In genomic region chr2:177393824-177394614, GRCh38 we compare ENCODE assay signal across 11 cellular contexts. TPM values are rescaled to one million over a fixed set of nuclear protein-coding genes. Genes with fewer than 3 reads are reported as not detected.
A peak's percentile ranks its signal among the peaks of the same experiment; 100 is the strongest.
DNase-seq lines count a peak whose midpoint lies in the region; ATAC-seq and TF ChIP-seq lines count a peak whose summit lies in the region.
"Had no signal": no experiment of that assay in that cellular context is flagged by ENCODE, and none has a peak within 500 bp of the region (broad histone marks: within the 10 kb centered on the region; RNA-seq: fewer than 3 reads in every experiment).

No MANE protein-coding gene starts in this region.

- H3K4me3 Mint-ChIP-seq in WTC11 = peak overlapping the region; percentile 93
- peak overlapping the region; percentile 84 for H3K4me3 Mint-ChIP-seq in stimulated activated effector memory CD8-positive, alpha-beta T cell treated with anti-CD3 and anti-CD28 coated beads, Interleukin-12 subunit alpha, Interleukin-12 subunit beta, amount 100 ng/mL, for 72 hours

- H3K27ac ChIP-seq in SK-N-SH (ENCODE audit: low read depth in 2 of 2, low read length in 1 of 2) (peak overlapping the region in 1 of 2 experiments; percentile 67; a peak in 1 of 4 replicates), right cardiac atrium (ENCODE audit: low read length) (no peak overlapping the region)

- H4K20me1 ChIP-seq in SK-N-SH (ENCODE audit: insufficient read depth) = no peaks in the 10 kb centered on the region

- H3K9me3 ChIP-seq in SK-N-SH = no peaks in the 10 kb centered on the region
- no peaks in the 10 kb centered on the region for H3K9me3 ChIP-seq in right cardiac atrium (ENCODE audit: control insufficient read depth, low read length)
- H3K9me3 ChIP-seq: body of pancreas had no signal

- CTCF ChIA-PET in SK-N-SH (lab: Yijun Ruan, JAX) = interaction anchor here (0.8 to 3.2 kb wide), 5 partner anchors 10 to 229 kb away, joined by 3 to 8 read pairs (median 5); no protein-coding TSS in a partner anchor
- CTCF ChIA-PET in WTC11 (lab: Charles Lee) = interaction anchor here (2.2 kb wide), 1 partner anchor 13 kb away, joined by 9 read pairs; no protein-coding TSS in a partner anchor

- H3K9me3 Mint-ChIP-seq in WTC11 = no peaks in the 10 kb centered on the region
- H3K9me3 Mint-ChIP-seq in stimulated activated effector memory CD8-positive, alpha-beta T cell treated with anti-CD3 and anti-CD28 coated beads, Interleukin-12 subunit alpha, Interleukin-12 subunit beta, amount 100 ng/mL, for 72 hours = no peaks in the 10 kb centered on the region

- TF ChIP-seq EP300 in SK-N-SH (IDR thresholded peaks at IDR 0.05; ENCODE audit: borderline replicate concordance in 1 of 2, low read depth in 1 of 2, low read length in 1 of 2) = no peak

- H3K9ac ChIP-seq in SK-N-SH = peak overlapping the region; percentile 86; the same call in 1 of the 2 replicates

- H2AFZ ChIP-seq in SK-N-SH (ENCODE audit: low read depth) = no peak overlapping the region

- H3K4me2 ChIP-seq in SK-N-SH = peak overlapping the region; percentile 87

- peaks cover 77% of the 10 kb centered on the region for H3K79me2 ChIP-seq in SK-N-SH (ENCODE audit: insufficient read depth)

- H3K4me1 ChIP-seq in SK-N-SH (ENCODE audit: control insufficient read depth in 1 of 2, insufficient read depth in 2 of 2, low read depth in 1 of 2, low read length in 1 of 2) (peaks cover 19 to 22% of the 10 kb centered on the region in 2 experiments; a peak in 3 of 4 replicates), right cardiac atrium (ENCODE audit: control insufficient read depth, insufficient read depth, low read length) (peaks cover 2% of the 10 kb centered on the region)

- POLR2A ChIA-PET in SK-N-SH (lab: Yijun Ruan, JAX) = interaction anchor here (0.7 to 1.0 kb wide), 3 partner anchors 133 to 1262 kb away, joined by 4 to 6 read pairs (median 4); no protein-coding TSS in a partner anchor
- POLR2A ChIA-PET in WTC11 (lab: Charles Lee) = no interaction called here

- DNase-seq in SK-N-SH = no peak
- no peak for DNase-seq in WTC11 (ENCODE audit: low spot score)
- no peak for DNase-seq in right cardiac atrium
- no peak for DNase-seq in stimulated activated effector memory CD8-positive, alpha-beta T cell treated with anti-CD3 and anti-CD28 coated beads, Interleukin-12 subunit alpha, Interleukin-12 subunit beta, amount 100 ng/mL, for 72 hours (ENCODE audit: low spot score in 2 of 2)
- no peak for DNase-seq in NCI-H2227 (lab: John Stamatoyannopoulos, UW; ENCODE audit: unreplicated experiment)
- DNase-seq in NCI-H446 treated with DMSO at 0.1 percent for 48 hours (lab: John Stamatoyannopoulos, UW) = no peak
- DNase-seq: ACHN; body of pancreas; NK-92 treated with Interleukin-12 subunit alpha and Interleukin-12 subunit beta, amount 100 ng/mL, for 24 hours had no signal

- peaks cover 8% of the 10 kb centered on the region for H3K27me3 Mint-ChIP-seq in WTC11 (ENCODE audit: low read depth)

- TF ChIP-seq CTCF in SK-N-SH (IDR thresholded peaks at IDR 0.05) (no peak), WTC11 (IDR thresholded peaks at IDR 0.05) (no peak)

- 63% methylated on average over 8 of the region's 8 CpGs for WGBS in SK-N-SH (ENCODE audit: low lambda C conversion rate)
- 81% methylated on average over 8 of the region's 8 CpGs for WGBS in right cardiac atrium

- no peak for ATAC-seq in SK-N-SH treated with all-trans-retinoic acid at 6 μM for 48 hours
- ATAC-seq in WTC11 = no peak
- no peak for ATAC-seq in right cardiac atrium
- ATAC-seq in stimulated activated effector memory CD8-positive, alpha-beta T cell treated with anti-CD3 and anti-CD28 coated beads, Interleukin-12 subunit alpha, Interleukin-12 subunit beta, amount 100 ng/mL, for 72 hours = no peak
- no peak for ATAC-seq in GM21737 (IDR thresholded peaks at IDR 0.05; ENCODE audit: unreplicated experiment)
- ATAC-seq: body of pancreas had no signal

- H3K27ac Mint-ChIP-seq in WTC11 = no peak overlapping the region; the same call in 1 of the 2 replicates
- H3K27ac Mint-ChIP-seq in stimulated activated effector memory CD8-positive, alpha-beta T cell treated with anti-CD3 and anti-CD28 coated beads, Interleukin-12 subunit alpha, Interleukin-12 subunit beta, amount 100 ng/mL, for 72 hours = peak overlapping the region; percentile 91

- no peaks in the 10 kb centered on the region for H3K9me2 ChIP-seq in SK-N-SH

- H3K4me3 ChIP-seq in SK-N-SH (ENCODE audit: low read depth in 2 of 2, low read length in 1 of 2) (peak overlapping the region; percentile 81 to 87), right cardiac atrium (ENCODE audit: low read length) (peak overlapping the region; percentile 43)

- peaks cover 21% of the 10 kb centered on the region for H3F3A ChIP-seq in SK-N-SH (replicated peaks; ENCODE audit: insufficient read depth)

- peaks cover 37% of the 10 kb centered on the region for H3K4me1 Mint-ChIP-seq in WTC11
- H3K4me1 Mint-ChIP-seq in stimulated activated effector memory CD8-positive, alpha-beta T cell treated with anti-CD3 and anti-CD28 coated beads, Interleukin-12 subunit alpha, Interleukin-12 subunit beta, amount 100 ng/mL, for 72 hours = peaks cover 54% of the 10 kb centered on the region

- TF ChIP-seq RAD21 in SK-N-SH (IDR thresholded peaks at IDR 0.05; ENCODE audit: low read length) = no peak

- no peaks in the 10 kb centered on the region for H3K27me3 ChIP-seq in SK-N-SH (ENCODE audit: insufficient read depth)
- no peaks in the 10 kb centered on the region for H3K27me3 ChIP-seq in right cardiac atrium (ENCODE audit: control insufficient read depth, insufficient read depth)
- H3K27me3 ChIP-seq: body of pancreas had no signal

- H3K36me3 ChIP-seq in SK-N-SH (replicated peaks in 1 of 2; ENCODE audit: control insufficient read depth in 1 of 2, insufficient read depth in 2 of 2, low read length in 1 of 2) = no peaks in the 10 kb centered on the region

- H3K36me3 Mint-ChIP-seq in WTC11 = no peaks in the 10 kb centered on the region
- peaks cover 11% of the 10 kb centered on the region for H3K36me3 Mint-ChIP-seq in stimulated activated effector memory CD8-positive, alpha-beta T cell treated with anti-CD3 and anti-CD28 coated beads, Interleukin-12 subunit alpha, Interleukin-12 subunit beta, amount 100 ng/mL, for 72 hours

- intact Hi-C loops in right cardiac atrium (cut with DNase I) = loop anchor here in 1 of 4 donors (10.0 kb wide), 1 partner anchor 129 kb away; the partner anchor contains the start of gene NFE2L2

TF ChIP-seq in SK-N-SH, 30 proteins besides CTCF, POLR2A, EP300 and RAD21:
- no peak for TF ChIP-seq MXI1 (IDR thresholded peaks at IDR 0.05; ENCODE audit: low read depth, low read length)
- no peak for TF ChIP-seq EZH2phosphoT487 (IDR thresholded peaks at IDR 0.05; ENCODE audit: borderline replicate concordance, low read depth)
- no peak for TF ChIP-seq SIN3A (IDR thresholded peaks at IDR 0.05; ENCODE audit: borderline replicate concordance, low read depth, low read length)
- TF ChIP-seq FOXJ3 (CRISPR knock-in tag; IDR thresholded peaks at IDR 0.05) = no peak
- no peak for TF ChIP-seq MEF2A (IDR thresholded peaks at IDR 0.05; ENCODE audit: borderline replicate concordance, low read depth)

TF ChIP-seq in WTC11, 78 proteins besides CTCF, POLR2A, EP300 and RAD21:
- TF ChIP-seq FOXJ3 (CRISPR knock-in tag; IDR thresholded peaks at IDR 0.05; ENCODE audit: borderline replicate concordance) (no peak), ATF6 (CRISPR knock-in tag; IDR thresholded peaks at IDR 0.05) (no peak), ZNF232 (CRISPR knock-in tag; IDR thresholded peaks at IDR 0.05) (no peak)

RNA-seq across cellular contexts. Expression of gene AGPS, which starts 1.4 kb away (rescaled TPM):
- polyA plus RNA-seq in SK-N-SH (2012; rRNA removed) (9.8 and 10.9 TPM in 2 replicates), right cardiac atrium (4.7 TPM)
- 12.7 and 13.7 TPM in 2 replicates for polyA plus RNA-seq in SK-N-SH (2012; cell fraction: cytosol; rRNA removed)
- 8.9 and 14.8 TPM in 2 replicates for polyA plus RNA-seq in SK-N-SH (2012; cell fraction: nucleus; rRNA removed)
- total RNA-seq in WTC11 (2021) (56.1 to 60.8 TPM (median 60.2 TPM) in 3 replicates), right cardiac atrium (10 to 100 TPM; 19.0 to 26.0 (median 24.6) TPM)
